15 cellular contexts compared by ENCODE assay signal in genomic region chr1:74629283-74629682, GRCh38. TPM values are rescaled to one million over a fixed set of nuclear protein-coding genes. Genes with fewer than 3 reads are reported as not detected.
"Had no signal": no experiment of that assay in that cellular context is flagged by ENCODE, and none has a peak within 500 bp of the region (broad histone marks: within the 10 kb centered on the region; RNA-seq: fewer than 3 reads in every experiment).

No MANE protein-coding gene starts in this region.

- ATAC-seq: activated T-cell treated with anti-CD3 and anti-CD28 coated beads, Interleukin-2, amount 50 U/mL, for 72 hours; left ventricle myocardium superior had no signal

- H3K27me3 ChIP-seq: dorsolateral prefrontal cortex, esophagus muscularis mucosa, ovary, tibial artery had no signal

- H3K4me1 ChIP-seq: esophagus muscularis mucosa, tibial artery had no signal

- H3K4me3 ChIP-seq: dorsolateral prefrontal cortex, esophagus muscularis mucosa, ovary, tibial artery had no signal

- H3K27ac ChIP-seq: esophagus muscularis mucosa, ovary, tibial artery had no signal

- H3K36me3 ChIP-seq: esophagus muscularis mucosa, ovary, tibial artery had no signal

- H3K27ac Mint-ChIP-seq: activated CD4-positive, alpha-beta memory T cell treated with anti-CD3 and anti-CD28 coated beads, Interleukin-2, amount 10 ng/mL, durations not matched to agents 7 days and 5 days; activated naive CD8-positive, alpha-beta T cell treated with anti-CD3 and anti-CD28 coated beads, Interleukin-2, amount 10 ng/mL, durations not matched to agents 7 days and 5 days; activated T-cell treated with anti-CD3 and anti-CD28 coated beads, Interleukin-2, amount 50 U/mL, for 72 hours; nephron progenitor cell had no signal

- H3K36me3 Mint-ChIP-seq: activated naive CD8-positive, alpha-beta T cell treated with anti-CD3 and anti-CD28 coated beads, Interleukin-2, amount 10 ng/mL, durations not matched to agents 7 days and 5 days had no signal

- H3K4me3 Mint-ChIP-seq: activated CD4-positive, alpha-beta memory T cell treated with anti-CD3 and anti-CD28 coated beads, Interleukin-2, amount 10 ng/mL, durations not matched to agents 7 days and 5 days; activated naive CD8-positive, alpha-beta T cell treated with anti-CD3 and anti-CD28 coated beads, Interleukin-2, amount 10 ng/mL, durations not matched to agents 7 days and 5 days; activated T-cell treated with anti-CD3 and anti-CD28 coated beads, Interleukin-2, amount 50 U/mL, for 72 hours; nephron progenitor cell had no signal

- DNase-seq: activated CD4-positive, alpha-beta memory T cell treated with anti-CD3 and anti-CD28 coated beads, Interleukin-2, amount 10 ng/mL, durations not matched to agents 7 days and 5 days; activated CD8-positive, alpha-beta memory T cell treated with anti-CD3 and anti-CD28 coated beads, Interleukin-2, amount 50 U/mL, for 4 hours; activated gamma-delta T cell treated with Interleukin-2 at 50 U/mL for 16 hours; activated naive CD8-positive, alpha-beta T cell treated with anti-CD3 and anti-CD28 coated beads, Interleukin-2, amount 10 ng/mL, durations not matched to agents 7 days and 5 days; activated T-cell treated with anti-CD3 and anti-CD28 coated beads, Interleukin-2, amount 50 U/mL, for 72 hours; anterior cingulate cortex; dorsolateral prefrontal cortex; kidney; left ventricle myocardium superior; nephron progenitor cell; ovary; tibial artery had no signal

- H3K9me3 ChIP-seq: esophagus muscularis mucosa, ovary, tibial artery had no signal

- H3K4me1 Mint-ChIP-seq: activated CD4-positive, alpha-beta memory T cell treated with anti-CD3 and anti-CD28 coated beads, Interleukin-2, amount 10 ng/mL, durations not matched to agents 7 days and 5 days; activated naive CD8-positive, alpha-beta T cell treated with anti-CD3 and anti-CD28 coated beads, Interleukin-2, amount 10 ng/mL, durations not matched to agents 7 days and 5 days; nephron progenitor cell had no signal

- H3K9me3 Mint-ChIP-seq: activated CD4-positive, alpha-beta memory T cell treated with anti-CD3 and anti-CD28 coated beads, Interleukin-2, amount 10 ng/mL, durations not matched to agents 7 days and 5 days; activated naive CD8-positive, alpha-beta T cell treated with anti-CD3 and anti-CD28 coated beads, Interleukin-2, amount 10 ng/mL, durations not matched to agents 7 days and 5 days; nephron progenitor cell had no signal

RNA-seq across cellular contexts. Expression of gene ERICH3, which starts 44.3 kb away (rescaled TPM):
- total RNA-seq: activated naive CD8-positive, alpha-beta T cell treated with anti-CD3 and anti-CD28 coated beads, Interleukin-2, amount 10 ng/mL, durations not matched to agents 7 days and 5 days; activated T-cell treated with anti-CD3 and anti-CD28 coated beads, Interleukin-2, amount 50 U/mL, for 72 hours; fibroblast of villous mesenchyme; left ventricle myocardium superior; mesenteric fat pad had no signal
